In the genomic region with DNA sequence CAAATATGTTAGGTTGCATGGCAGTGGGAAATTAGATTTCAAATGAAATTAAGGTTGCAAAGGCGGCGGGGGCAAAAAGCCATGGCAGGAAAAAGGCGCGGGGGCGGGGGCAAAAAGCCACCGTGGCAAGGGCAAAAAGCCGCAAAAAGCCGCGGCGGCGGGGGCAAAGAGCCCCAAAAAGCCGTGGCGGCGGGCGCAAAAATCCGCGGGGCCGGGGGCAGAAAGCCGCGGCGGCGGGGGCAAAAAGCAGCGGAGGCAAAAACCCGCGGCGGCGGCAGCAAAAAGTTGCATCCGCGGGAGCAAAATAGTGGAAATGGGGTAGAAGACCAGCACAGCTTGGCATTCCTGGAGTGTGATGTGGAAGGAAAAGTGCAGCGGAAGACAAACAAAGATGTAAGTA, we compare ENCODE assay signal across 15 cellular contexts.
"Had no signal": no experiment of that assay in that cellular context is flagged by ENCODE, and none has a peak within 500 bp of the region (broad histone marks: within the 10 kb centered on the region; RNA-seq: fewer than 3 reads in every experiment).

No MANE protein-coding gene starts in this region.

- H3K9me3 Mint-ChIP-seq: activated naive CD8-positive, alpha-beta T cell treated with anti-CD3 and anti-CD28 coated beads, Interleukin-2, amount 10 ng/mL, durations not matched to agents 7 days and 5 days had no signal

- DNase-seq: activated CD4-positive, alpha-beta memory T cell treated with anti-CD3 and anti-CD28 coated beads, Interleukin-2, amount 10 ng/mL, durations not matched to agents 7 days and 5 days; activated CD4-positive, alpha-beta T cell treated with anti-CD3 and anti-CD28 coated beads for 4 hours; activated CD8-positive, alpha-beta memory T cell treated with anti-CD3 and anti-CD28 coated beads, Interleukin-2, amount 10 ng/mL, durations not matched to agents 7 days and 5 days; activated naive CD8-positive, alpha-beta T cell treated with anti-CD3 and anti-CD28 coated beads, Interleukin-2, amount 10 ng/mL, durations not matched to agents 7 days and 5 days; body of pancreas; foreskin fibroblast; hypothalamus; stimulated activated CD4-positive, alpha-beta T cell treated with anti-CD3 and anti-CD28 coated beads, Interleukin-2, amount 100 ng/mL, for 24 hours; stimulated activated naive CD4-positive, alpha-beta T cell treated with Interleukin-2 at 50 U/mL for 16 hours; tibial artery had no signal

- H3K27me3 Mint-ChIP-seq: activated CD8-positive, alpha-beta memory T cell treated with anti-CD3 and anti-CD28 coated beads, Interleukin-2, amount 10 ng/mL, durations not matched to agents 7 days and 5 days; progenitor cell of endocrine pancreas had no signal

- H3K36me3 ChIP-seq: right atrium auricular region, tibial artery had no signal

- H3K4me1 Mint-ChIP-seq: activated CD4-positive, alpha-beta memory T cell treated with anti-CD3 and anti-CD28 coated beads, Interleukin-2, amount 10 ng/mL, durations not matched to agents 7 days and 5 days; activated CD8-positive, alpha-beta memory T cell treated with anti-CD3 and anti-CD28 coated beads, Interleukin-2, amount 10 ng/mL, durations not matched to agents 7 days and 5 days; activated naive CD8-positive, alpha-beta T cell treated with anti-CD3 and anti-CD28 coated beads, Interleukin-2, amount 10 ng/mL, durations not matched to agents 7 days and 5 days; neural crest cell; WTC11 had no signal

- H3K27me3 ChIP-seq: body of pancreas, right atrium auricular region had no signal

- H3K27ac ChIP-seq: body of pancreas, epithelial cell of prostate, right atrium auricular region, tibial artery had no signal

- H3K4me3 Mint-ChIP-seq: activated CD4-positive, alpha-beta memory T cell treated with anti-CD3 and anti-CD28 coated beads, Interleukin-2, amount 10 ng/mL, durations not matched to agents 7 days and 5 days; activated CD8-positive, alpha-beta memory T cell treated with anti-CD3 and anti-CD28 coated beads, Interleukin-2, amount 10 ng/mL, durations not matched to agents 7 days and 5 days; activated naive CD8-positive, alpha-beta T cell treated with anti-CD3 and anti-CD28 coated beads, Interleukin-2, amount 10 ng/mL, durations not matched to agents 7 days and 5 days; neural crest cell; WTC11 had no signal

- H3K4me1 ChIP-seq: body of pancreas, right atrium auricular region, tibial artery had no signal

- H3K36me3 Mint-ChIP-seq: activated CD8-positive, alpha-beta memory T cell treated with anti-CD3 and anti-CD28 coated beads, Interleukin-2, amount 10 ng/mL, durations not matched to agents 7 days and 5 days; activated naive CD8-positive, alpha-beta T cell treated with anti-CD3 and anti-CD28 coated beads, Interleukin-2, amount 10 ng/mL, durations not matched to agents 7 days and 5 days had no signal

- ATAC-seq: activated CD8-positive, alpha-beta memory T cell treated with anti-CD3 and anti-CD28 coated beads, Interleukin-2, amount 10 ng/mL, durations not matched to agents 7 days and 5 days; body of pancreas; WTC11 had no signal

- H3K9me3 ChIP-seq: body of pancreas, right atrium auricular region, tibial artery had no signal

- H3K4me3 ChIP-seq: body of pancreas, right atrium auricular region, tibial artery had no signal

- H3K27ac Mint-ChIP-seq: activated CD4-positive, alpha-beta memory T cell treated with anti-CD3 and anti-CD28 coated beads, Interleukin-2, amount 10 ng/mL, durations not matched to agents 7 days and 5 days; activated CD8-positive, alpha-beta memory T cell treated with anti-CD3 and anti-CD28 coated beads, Interleukin-2, amount 10 ng/mL, durations not matched to agents 7 days and 5 days; activated naive CD8-positive, alpha-beta T cell treated with anti-CD3 and anti-CD28 coated beads, Interleukin-2, amount 10 ng/mL, durations not matched to agents 7 days and 5 days; progenitor cell of endocrine pancreas; WTC11 had no signal
